23 cellular contexts compared by ENCODE assay signal in the genomic region with DNA sequence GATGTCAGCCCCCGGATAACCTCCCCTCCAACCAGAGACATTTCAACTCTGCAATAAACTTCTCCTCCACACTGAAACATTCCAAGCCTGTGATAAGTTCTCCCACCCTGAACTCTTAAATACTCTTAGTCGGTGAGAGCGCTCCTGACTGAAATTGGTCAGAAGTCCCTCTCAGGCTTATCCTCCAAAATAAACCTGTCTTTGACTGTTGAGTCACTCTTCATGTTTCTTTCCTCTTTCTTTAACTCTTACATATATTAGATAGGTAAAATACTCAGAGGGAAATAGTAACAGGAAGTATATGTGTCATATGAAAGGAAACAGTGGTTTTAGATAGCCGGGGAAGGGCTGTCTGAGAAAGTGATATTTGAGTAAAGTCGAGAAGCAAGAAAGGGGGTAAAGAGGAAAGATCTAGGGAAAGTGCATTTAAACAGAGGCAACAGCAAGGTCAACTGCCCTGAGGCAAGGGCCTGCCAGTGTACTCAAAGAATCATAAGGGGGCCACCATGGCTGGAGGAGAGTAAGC. TPM values are rescaled to one million over a fixed set of nuclear protein-coding genes. Genes with fewer than 3 reads are reported as not detected.
A peak's percentile ranks its signal among the peaks of the same experiment; 100 is the strongest.
DNase-seq lines count a peak whose midpoint lies in the region; ATAC-seq and TF ChIP-seq lines count a peak whose summit lies in the region.
"Had no signal": no experiment of that assay in that cellular context is flagged by ENCODE, and none has a peak within 500 bp of the region (broad histone marks: within the 10 kb centered on the region; RNA-seq: fewer than 3 reads in every experiment).

No MANE protein-coding gene starts in this region.

- H3K4me2 ChIP-seq in MM.1S (ENCODE audit: low read depth, low read length) = no peak overlapping the region

- H3K4me3 Mint-ChIP-seq in stimulated activated naive CD8-positive, alpha-beta T cell treated with anti-CD3 and anti-CD28 coated beads, Interleukin-15, amount 100 ng/mL, for 72 hours = no peak overlapping the region
- no peak overlapping the region for H3K4me3 Mint-ChIP-seq in activated naive CD8-positive, alpha-beta T cell treated with anti-CD3 and anti-CD28 coated beads for 36 hours

- no peaks in the 10 kb centered on the region for H3K79me2 ChIP-seq in MM.1S (ENCODE audit: low read length)

- peaks cover 3% of the 10 kb centered on the region for H3K36me3 Mint-ChIP-seq in activated naive CD8-positive, alpha-beta T cell treated with anti-CD3 and anti-CD28 coated beads for 36 hours

- H2AFZ ChIP-seq in MM.1S (ENCODE audit: low read length) = no peak overlapping the region
- H2AFZ ChIP-seq: GM23248 had no signal

- H3K9me3 ChIP-seq in MM.1S (replicated peaks; ENCODE audit: insufficient read depth, low read length) (no peaks in the 10 kb centered on the region), transverse colon (no peaks in the 10 kb centered on the region)
- H3K9me3 ChIP-seq: HAP-1, Peyer's patch had no signal

- peaks cover 16% of the 10 kb centered on the region for H3K4me1 Mint-ChIP-seq in stimulated activated naive CD8-positive, alpha-beta T cell treated with anti-CD3 and anti-CD28 coated beads, Interleukin-15, amount 100 ng/mL, for 72 hours
- peaks cover 11% of the 10 kb centered on the region for H3K4me1 Mint-ChIP-seq in activated naive CD8-positive, alpha-beta T cell treated with anti-CD3 and anti-CD28 coated beads for 36 hours

- H3F3A ChIP-seq in MM.1S (ENCODE audit: insufficient read depth, low read length) = no peaks in the 10 kb centered on the region

- in situ Hi-C loops in transverse colon (cut with MboI; ENCODE audit: low pct_ligation_motif_present in 1 of 4, low pct_unique_long_range_greater_than_20kb in 1 of 4, low sequenced_read_pairs in 3 of 4) = no loop called here

- no peaks in the 10 kb centered on the region for H3K27me3 ChIP-seq in MM.1S (replicated peaks; ENCODE audit: insufficient read depth, low read length)
- H3K27me3 ChIP-seq in transverse colon = no peaks in the 10 kb centered on the region
- H3K27me3 ChIP-seq: Peyer's patch had no signal

- H3K9me2 ChIP-seq in MM.1S (replicated peaks; ENCODE audit: insufficient read depth, low read length) = no peaks in the 10 kb centered on the region

- H3K4me1 ChIP-seq in MM.1S (ENCODE audit: low read length) (no peaks in the 10 kb centered on the region), transverse colon (no peaks in the 10 kb centered on the region)
- H3K4me1 ChIP-seq: HAP-1, Peyer's patch had no signal

- H3K36me3 ChIP-seq in MM.1S (replicated peaks; ENCODE audit: insufficient read depth, low read length) (no peaks in the 10 kb centered on the region), transverse colon (no peaks in the 10 kb centered on the region)
- H3K36me3 ChIP-seq: HAP-1, Peyer's patch had no signal

- H3K27ac ChIP-seq in MM.1S (ENCODE audit: low read length) (no peak overlapping the region), transverse colon (no peak overlapping the region)
- H3K27ac ChIP-seq: GM23248, Peyer's patch had no signal

- H3K9ac ChIP-seq in MM.1S (ENCODE audit: low read length) = no peak overlapping the region
- H3K9ac ChIP-seq: GM23248 had no signal

- peaks cover 4 to 17% of the 10 kb centered on the region in 2 donors for H3K9me3 Mint-ChIP-seq in stimulated activated naive CD8-positive, alpha-beta T cell treated with anti-CD3 and anti-CD28 coated beads, Interleukin-15, amount 100 ng/mL, for 72 hours
- H3K9me3 Mint-ChIP-seq in activated naive CD8-positive, alpha-beta T cell treated with anti-CD3 and anti-CD28 coated beads for 36 hours = peaks cover 5% of the 10 kb centered on the region

- 71 to 82% methylated on average over 4 to 5 of the region's 5 CpGs for WGBS in transverse colon (ENCODE audit: low coverage in 1 of 2), 2 donors

- ATAC-seq in stimulated activated naive CD8-positive, alpha-beta T cell treated with anti-CD3 and anti-CD28 coated beads, Interleukin-15, amount 100 ng/mL, for 72 hours = peak; percentile 73
- ATAC-seq in stimulated activated naive CD8-positive, alpha-beta T cell treated with anti-CD3 and anti-CD28 coated beads, Interleukin-15, Interleukin-2, amounts not matched to agents 100 U/mL and 50 U/mL, for 24 hours = no peak
- ATAC-seq: Right ventricle myocardium inferior had no signal

- TF ChIP-seq CTCF in MM.1S (IDR thresholded peaks at IDR 0.05; ENCODE audit: low read length) (no peak), transverse colon (IDR thresholded peaks at IDR 0.05) (no peak)

- TF ChIP-seq EP300 in transverse colon (IDR thresholded peaks at IDR 0.05; ENCODE audit: low read depth) = no peak

- H3K4me3 ChIP-seq in MM.1S (ENCODE audit: low read length) = no peak overlapping the region
- no peak overlapping the region for H3K4me3 ChIP-seq in transverse colon
- H3K4me3 ChIP-seq: GM23248, HAP-1, Peyer's patch had no signal

- no peaks in the 10 kb centered on the region for H4K20me1 ChIP-seq in MM.1S (ENCODE audit: insufficient read depth, low read length)

- intact Hi-C loops in transverse colon (cut with DNase I; ENCODE audit: low total_unique reads) = no loop called here

- no peak overlapping the region for H3K27ac Mint-ChIP-seq in stimulated activated naive CD8-positive, alpha-beta T cell treated with anti-CD3 and anti-CD28 coated beads, Interleukin-15, amount 100 ng/mL, for 72 hours
- peak overlapping the region; percentile 34 for H3K27ac Mint-ChIP-seq in activated naive CD8-positive, alpha-beta T cell treated with anti-CD3 and anti-CD28 coated beads for 36 hours

- no peak for TF ChIP-seq POLR2A in transverse colon (IDR thresholded peaks at IDR 0.05)

- DNase-seq in stimulated activated naive CD8-positive, alpha-beta T cell treated with anti-CD3 and anti-CD28 coated beads, Interleukin-15, amount 100 ng/mL, for 72 hours = no peak
- no peak for DNase-seq in stimulated activated naive CD8-positive, alpha-beta T cell treated with anti-CD3 and anti-CD28 coated beads, Interleukin-15, Interleukin-2, amounts not matched to agents 100 U/mL and 50 U/mL, for 24 hours
- DNase-seq in MM.1S = peak; percentile 14
- no peak for DNase-seq in activated naive CD8-positive, alpha-beta T cell treated with anti-CD3 and anti-CD28 coated beads for 36 hours
- DNase-seq in activated naive CD4-positive, alpha-beta T cell treated with anti-CD3 and anti-CD28 coated beads, Interleukin-2, amount 50 U/mL, for 16 hours = no peak
- DNase-seq in transverse colon = no peak
- no peak for DNase-seq in GOT3 (lab: John Stamatoyannopoulos, UW)
- no peak for DNase-seq in NCI-H1694 (lab: John Stamatoyannopoulos, UW)
- DNase-seq: COR-L47, DMS79, GM23248, IMR-90, NCI-H1092, NCI-H1436, NCI-H1930, NCI-H345, NCI-H524 treated with DMSO at 0.1 percent for 48 hours, NCI-H82, Peyer's patch had no signal

- H3K27me3 Mint-ChIP-seq in stimulated activated naive CD8-positive, alpha-beta T cell treated with anti-CD3 and anti-CD28 coated beads, Interleukin-15, amount 100 ng/mL, for 72 hours = no peaks in the 10 kb centered on the region
- H3K27me3 Mint-ChIP-seq in activated naive CD8-positive, alpha-beta T cell treated with anti-CD3 and anti-CD28 coated beads for 36 hours = no peaks in the 10 kb centered on the region

RNA-seq across cellular contexts. Expression of gene FAM81B, which starts 11.0 kb away (rescaled TPM):
- not detected for total RNA-seq in activated naive CD8-positive, alpha-beta T cell treated with anti-CD3 and anti-CD28 coated beads for 36 hours
- total RNA-seq in transverse colon = not detected
- total RNA-seq: GM23248, IMR-90, MCF 10A, OCI-LY7, Peyer's patch had no signal
